In genomic region chr4:144501231-144501780, GRCh38 we compare ENCODE assay signal across 1 cellular context.
TF ChIP-seq lines count a peak whose summit lies in the region.

No MANE protein-coding gene starts in this region.

TF ChIP-seq in GM12878, 131 proteins besides CTCF, POLR2A, EP300 and RAD21 (continued from another document):
- TF ChIP-seq, protein P1, sequence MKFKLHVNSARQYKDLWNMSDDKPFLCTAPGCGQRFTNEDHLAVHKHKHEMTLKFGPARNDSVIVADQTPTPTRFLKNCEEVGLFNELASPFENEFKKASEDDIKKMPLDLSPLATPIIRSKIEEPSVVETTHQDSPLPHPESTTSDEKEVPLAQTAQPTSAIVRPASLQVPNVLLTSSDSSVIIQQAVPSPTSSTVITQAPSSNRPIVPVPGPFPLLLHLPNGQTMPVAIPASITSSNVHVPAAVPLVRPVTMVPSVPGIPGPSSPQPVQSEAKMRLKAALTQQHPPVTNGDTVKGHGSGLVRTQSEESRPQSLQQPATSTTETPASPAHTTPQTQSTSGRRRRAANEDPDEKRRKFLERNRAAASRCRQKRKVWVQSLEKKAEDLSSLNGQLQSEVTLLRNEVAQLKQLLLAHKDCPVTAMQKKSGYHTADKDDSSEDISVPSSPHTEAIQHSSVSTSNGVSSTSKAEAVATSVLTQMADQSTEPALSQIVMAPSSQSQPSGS (IDR thresholded peaks at IDR 0.05; ENCODE audit: low read length): no peak
- TF ChIP-seq RAD51 (IDR thresholded peaks at IDR 0.05) (no peak), EZH2 (IDR thresholded peaks at IDR 0.05; ENCODE audit: borderline replicate concordance, control insufficient read depth, low read depth, low read length) (no peak)
